In genomic region chr22:42693763-42694683, GRCh38 we compare ENCODE assay signal across 14 cellular contexts. TPM values are rescaled to one million over a fixed set of nuclear protein-coding genes. Genes with fewer than 3 reads are reported as not detected.
"Had no signal": no experiment of that assay in that cellular context is flagged by ENCODE, and none has a peak within 500 bp of the region (broad histone marks: within the 10 kb centered on the region; RNA-seq: fewer than 3 reads in every experiment).

No MANE protein-coding gene starts in this region.

- H3K27me3 ChIP-seq: right lobe of liver, thyroid gland, vagina had no signal

- H3K4me1 ChIP-seq: right lobe of liver had no signal

- DNase-seq: activated naive CD4-positive, alpha-beta T cell treated with Interleukin-2 at 50 U/mL for 16 hours; anterior cingulate cortex; dermis blood vessel endothelial cell; effector memory CD8-positive, alpha-beta T cell; foreskin melanocyte; islet precursor cell; mesendoderm; nucleus accumbens; right lobe of liver; stimulated activated CD4-positive, alpha-beta T cell treated with anti-CD3 and anti-CD28 coated beads, Interleukin-1b, Interleukin-23, amount 100 ng/mL, for 48 hours; thyroid gland had no signal

- H3K9me3 ChIP-seq: right lobe of liver, thyroid gland, vagina had no signal

- ATAC-seq: activated T-helper 17 cell treated with anti-CD3 and anti-CD28 coated beads, Interleukin-2, amount 50 U/mL, for 72 hours; effector memory CD8-positive, alpha-beta T cell; natural killer cell treated with Interleukin-12 subunit alpha and Interleukin-12 subunit beta and Interleukin-15 and Interleukin-18, amount 100 ng/mL, for 72 hours; right lobe of liver had no signal

- H3K4me3 ChIP-seq: right lobe of liver, thyroid gland, vagina had no signal

- H3K27ac ChIP-seq: right lobe of liver, thyroid gland, vagina had no signal

- H3K36me3 ChIP-seq: right lobe of liver, vagina had no signal

RNA-seq across cellular contexts. Expression of gene ATP5MGL, which starts 53.6 kb away (rescaled TPM):
- total RNA-seq: dermis blood vessel endothelial cell, thyroid gland, vagina had no signal
